ENCODE assay signal across 1 cellular context in the genomic region with DNA sequence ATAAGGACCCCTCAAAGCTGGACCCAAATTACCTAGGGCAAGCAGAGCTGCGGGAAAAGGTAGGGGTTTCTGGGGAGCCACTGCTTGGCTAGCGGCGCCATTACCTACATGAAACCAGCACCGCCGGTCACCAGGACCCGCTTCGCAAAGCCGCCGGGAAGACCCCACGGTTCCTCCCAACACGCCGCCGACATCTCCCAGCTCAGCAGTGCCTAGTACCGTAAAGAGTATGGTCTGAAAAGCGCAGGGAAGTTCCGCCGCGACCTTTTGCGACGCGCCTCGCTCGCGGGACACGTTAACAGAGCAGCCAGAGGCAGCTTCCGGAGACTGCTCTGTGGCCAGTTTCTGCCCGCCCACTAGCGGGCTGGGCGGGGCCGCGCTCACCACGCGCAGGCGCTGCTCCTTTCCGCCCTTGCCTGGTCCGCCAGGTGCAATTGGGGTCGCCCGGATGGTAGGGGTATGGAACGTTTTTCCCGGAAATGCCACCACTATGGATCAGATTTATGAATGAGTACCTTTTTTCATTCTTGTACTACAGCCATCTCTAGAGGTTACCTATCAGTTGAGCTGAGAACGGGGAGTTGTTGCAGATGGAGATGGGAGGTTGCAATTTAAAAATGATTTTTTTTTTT.
A peak's percentile ranks its signal among the peaks of the same experiment; 100 is the strongest.
TF ChIP-seq lines count a peak whose summit lies in the region.

A gene with protein sequence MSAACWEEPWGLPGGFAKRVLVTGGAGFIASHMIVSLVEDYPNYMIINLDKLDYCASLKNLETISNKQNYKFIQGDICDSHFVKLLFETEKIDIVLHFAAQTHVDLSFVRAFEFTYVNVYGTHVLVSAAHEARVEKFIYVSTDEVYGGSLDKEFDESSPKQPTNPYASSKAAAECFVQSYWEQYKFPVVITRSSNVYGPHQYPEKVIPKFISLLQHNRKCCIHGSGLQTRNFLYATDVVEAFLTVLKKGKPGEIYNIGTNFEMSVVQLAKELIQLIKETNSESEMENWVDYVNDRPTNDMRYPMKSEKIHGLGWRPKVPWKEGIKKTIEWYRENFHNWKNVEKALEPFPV (minus strand): TSS at position 210 of the 632 bp plus-strand sequence. CDS start 16 bp downstream, at position 194.

TF ChIP-seq in K562, 482 proteins besides CTCF, POLR2A, EP300 and RAD21 (continued from another document and continues in another):
- TF ChIP-seq, protein P1, sequence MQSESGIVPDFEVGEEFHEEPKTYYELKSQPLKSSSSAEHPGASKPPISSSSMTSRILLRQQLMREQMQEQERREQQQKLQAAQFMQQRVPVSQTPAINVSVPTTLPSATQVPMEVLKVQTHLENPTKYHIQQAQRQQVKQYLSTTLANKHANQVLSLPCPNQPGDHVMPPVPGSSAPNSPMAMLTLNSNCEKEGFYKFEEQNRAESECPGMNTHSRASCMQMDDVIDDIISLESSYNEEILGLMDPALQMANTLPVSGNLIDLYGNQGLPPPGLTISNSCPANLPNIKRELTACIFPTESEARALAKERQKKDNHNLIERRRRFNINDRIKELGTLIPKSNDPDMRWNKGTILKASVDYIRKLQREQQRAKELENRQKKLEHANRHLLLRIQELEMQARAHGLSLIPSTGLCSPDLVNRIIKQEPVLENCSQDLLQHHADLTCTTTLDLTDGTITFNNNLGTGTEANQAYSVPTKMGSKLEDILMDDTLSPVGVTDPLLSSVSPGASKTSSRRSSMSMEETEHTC (IDR thresholded peaks at IDR 0.05), result no peak
- TF ChIP-seq ZNF589 (CRISPR knock-in tag; IDR thresholded peaks at IDR 0.05; ENCODE audit: low read depth) (no peak), POLR2B (IDR thresholded peaks at IDR 0.05; ENCODE audit: low read depth, partially characterized antibody) (peak; percentile 85), NFATC3 (IDR thresholded peaks at IDR 0.05) (no peak), FOS (IDR thresholded peaks at IDR 0.05; ENCODE audit: extremely low read depth, insufficient read length) (no peak), SRSF3 (IDR thresholded peaks at IDR 0.05; ENCODE audit: insufficient read depth, low read length) (no peak), ZNF830 (CRISPR knock-in tag; IDR thresholded peaks at IDR 0.05) (no peak), ZEB2 (IDR thresholded peaks at IDR 0.05) (no peak), ZNF778 (CRISPR knock-in tag; IDR thresholded peaks at IDR 0.05) (no peak), ETV6 (IDR thresholded peaks at IDR 0.05; ENCODE audit: borderline replicate concordance in 1 of 2, low read depth in 2 of 2, low read length in 1 of 2) (no peak), ETV6 (CRISPR knock-in tag; IDR thresholded peaks at IDR 0.05; ENCODE audit: borderline replicate concordance) (no peak), ZNF217 (CRISPR knock-in tag; IDR thresholded peaks at IDR 0.05) (no peak), MBD2 (IDR thresholded peaks at IDR 0.05; ENCODE audit: borderline replicate concordance, low read depth) (peak; percentile 61; the same call in 1 of the 2 replicates), GTF2A2 (tag; IDR thresholded peaks at IDR 0.05) (no peak), HOXB6 (CRISPR knock-in tag; IDR thresholded peaks at IDR 0.05; ENCODE audit: borderline replicate concordance) (no peak), ZKSCAN1 (IDR thresholded peaks at IDR 0.05; ENCODE audit: low read depth, low read length) (no peak), HDAC6 (IDR thresholded peaks at IDR 0.05; ENCODE audit: low read depth, low read length) (no peak), CAMTA2 (CRISPR knock-in tag; conservative IDR thresholded peaks at IDR 0.05) (no peak), KDM2B (CRISPR knock-in tag; IDR thresholded peaks at IDR 0.05) (no peak), ATF7 (IDR thresholded peaks at IDR 0.05) (peak; percentile 43), ZNF121 (CRISPR knock-in tag; conservative IDR thresholded peaks at IDR 0.05) (0 out of 2 replicates have a peak, but pooled peaks have one; percentile 16), GABPB2 (CRISPR knock-in tag; conservative IDR thresholded peaks at IDR 0.05) (no peak), POLR2G (IDR thresholded peaks at IDR 0.05; ENCODE audit: low read depth, low read length) (peak; percentile 94), XRCC3 (IDR thresholded peaks at IDR 0.05) (no peak), ASH1L (IDR thresholded peaks at IDR 0.05; ENCODE audit: borderline replicate concordance, low read depth, partially characterized antibody) (no peak), FOXJ3 (CRISPR knock-in tag; IDR thresholded peaks at IDR 0.05) (no peak), FOXM1 (IDR thresholded peaks at IDR 0.05; ENCODE audit: low read depth) (no peak), FOXM1 (CRISPR knock-in tag; IDR thresholded peaks at IDR 0.05; ENCODE audit: low read depth) (no peak), NRF1 (conservative IDR thresholded peaks at IDR 0.05 in 1 of 2, IDR thresholded peaks at IDR 0.05 in 1 of 2) (peak; percentile 95 to 96), RAD51 (IDR thresholded peaks at IDR 0.05; ENCODE audit: borderline replicate concordance, low read depth) (no peak), BCOR (IDR thresholded peaks at IDR 0.05) (no peak), PHB2 (IDR thresholded peaks at IDR 0.05; ENCODE audit: low read depth) (no peak), BRD4 (IDR thresholded peaks at IDR 0.05) (no peak), ZNF785 (CRISPR knock-in tag; IDR thresholded peaks at IDR 0.05) (no peak), CREM (IDR thresholded peaks at IDR 0.05; ENCODE audit: low read depth) (peak; percentile 75), FOXK2 (conservative IDR thresholded peaks at IDR 0.05 in 1 of 2, IDR thresholded peaks at IDR 0.05 in 1 of 2; ENCODE audit: low read depth in 2 of 2) (no peak)
- TF ChIP-seq, protein P2, sequence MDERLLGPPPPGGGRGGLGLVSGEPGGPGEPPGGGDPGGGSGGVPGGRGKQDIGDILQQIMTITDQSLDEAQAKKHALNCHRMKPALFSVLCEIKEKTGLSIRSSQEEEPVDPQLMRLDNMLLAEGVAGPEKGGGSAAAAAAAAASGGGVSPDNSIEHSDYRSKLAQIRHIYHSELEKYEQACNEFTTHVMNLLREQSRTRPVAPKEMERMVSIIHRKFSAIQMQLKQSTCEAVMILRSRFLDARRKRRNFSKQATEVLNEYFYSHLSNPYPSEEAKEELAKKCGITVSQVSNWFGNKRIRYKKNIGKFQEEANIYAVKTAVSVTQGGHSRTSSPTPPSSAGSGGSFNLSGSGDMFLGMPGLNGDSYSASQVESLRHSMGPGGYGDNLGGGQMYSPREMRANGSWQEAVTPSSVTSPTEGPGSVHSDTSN (CRISPR knock-in tag; IDR thresholded peaks at IDR 0.05; ENCODE audit: low read depth), result no peak
- TF ChIP-seq, protein P2 (tag; conservative IDR thresholded peaks at IDR 0.05; ENCODE audit: low read depth), result no peak
- TF ChIP-seq, protein P3, sequence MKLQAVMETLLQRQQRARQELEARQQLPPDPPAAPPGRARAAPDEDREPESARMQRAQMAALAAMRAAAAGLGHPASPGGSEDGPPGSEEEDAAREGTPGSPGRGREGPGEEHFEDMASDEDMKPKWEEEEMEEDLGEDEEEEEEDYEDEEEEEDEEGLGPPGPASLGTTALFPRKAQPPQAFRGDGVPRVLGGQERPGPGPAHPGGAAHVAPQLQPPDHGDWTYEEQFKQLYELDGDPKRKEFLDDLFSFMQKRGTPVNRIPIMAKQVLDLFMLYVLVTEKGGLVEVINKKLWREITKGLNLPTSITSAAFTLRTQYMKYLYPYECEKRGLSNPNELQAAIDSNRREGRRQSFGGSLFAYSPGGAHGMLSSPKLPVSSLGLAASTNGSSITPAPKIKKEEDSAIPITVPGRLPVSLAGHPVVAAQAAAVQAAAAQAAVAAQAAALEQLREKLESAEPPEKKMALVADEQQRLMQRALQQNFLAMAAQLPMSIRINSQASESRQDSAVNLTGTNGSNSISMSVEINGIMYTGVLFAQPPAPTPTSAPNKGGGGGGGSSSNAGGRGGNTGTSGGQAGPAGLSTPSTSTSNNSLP (IDR thresholded peaks at IDR 0.05; ENCODE audit: borderline replicate concordance, low read depth, low read length), result no peak
- TF ChIP-seq, protein P4, sequence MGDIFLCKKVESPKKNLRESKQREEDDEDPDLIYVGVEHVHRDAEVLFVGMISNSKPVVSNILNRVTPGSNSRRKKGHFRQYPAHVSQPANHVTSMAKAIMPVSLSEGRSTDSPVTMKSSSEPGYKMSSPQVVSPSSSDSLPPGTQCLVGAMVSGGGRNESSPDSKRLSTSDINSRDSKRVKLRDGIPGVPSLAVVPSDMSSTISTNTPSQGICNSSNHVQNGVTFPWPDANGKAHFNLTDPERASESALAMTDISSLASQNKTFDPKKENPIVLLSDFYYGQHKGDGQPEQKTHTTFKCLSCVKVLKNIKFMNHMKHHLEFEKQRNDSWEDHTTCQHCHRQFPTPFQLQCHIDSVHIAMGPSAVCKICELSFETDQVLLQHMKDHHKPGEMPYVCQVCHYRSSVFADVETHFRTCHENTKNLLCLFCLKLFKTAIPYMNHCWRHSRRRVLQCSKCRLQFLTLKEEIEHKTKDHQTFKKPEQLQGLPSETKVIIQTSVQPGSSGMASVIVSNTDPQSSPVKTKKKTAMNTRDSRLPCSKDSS (IDR thresholded peaks at IDR 0.05; ENCODE audit: low read depth, partially characterized antibody), result no peak
- TF ChIP-seq, protein P5, sequence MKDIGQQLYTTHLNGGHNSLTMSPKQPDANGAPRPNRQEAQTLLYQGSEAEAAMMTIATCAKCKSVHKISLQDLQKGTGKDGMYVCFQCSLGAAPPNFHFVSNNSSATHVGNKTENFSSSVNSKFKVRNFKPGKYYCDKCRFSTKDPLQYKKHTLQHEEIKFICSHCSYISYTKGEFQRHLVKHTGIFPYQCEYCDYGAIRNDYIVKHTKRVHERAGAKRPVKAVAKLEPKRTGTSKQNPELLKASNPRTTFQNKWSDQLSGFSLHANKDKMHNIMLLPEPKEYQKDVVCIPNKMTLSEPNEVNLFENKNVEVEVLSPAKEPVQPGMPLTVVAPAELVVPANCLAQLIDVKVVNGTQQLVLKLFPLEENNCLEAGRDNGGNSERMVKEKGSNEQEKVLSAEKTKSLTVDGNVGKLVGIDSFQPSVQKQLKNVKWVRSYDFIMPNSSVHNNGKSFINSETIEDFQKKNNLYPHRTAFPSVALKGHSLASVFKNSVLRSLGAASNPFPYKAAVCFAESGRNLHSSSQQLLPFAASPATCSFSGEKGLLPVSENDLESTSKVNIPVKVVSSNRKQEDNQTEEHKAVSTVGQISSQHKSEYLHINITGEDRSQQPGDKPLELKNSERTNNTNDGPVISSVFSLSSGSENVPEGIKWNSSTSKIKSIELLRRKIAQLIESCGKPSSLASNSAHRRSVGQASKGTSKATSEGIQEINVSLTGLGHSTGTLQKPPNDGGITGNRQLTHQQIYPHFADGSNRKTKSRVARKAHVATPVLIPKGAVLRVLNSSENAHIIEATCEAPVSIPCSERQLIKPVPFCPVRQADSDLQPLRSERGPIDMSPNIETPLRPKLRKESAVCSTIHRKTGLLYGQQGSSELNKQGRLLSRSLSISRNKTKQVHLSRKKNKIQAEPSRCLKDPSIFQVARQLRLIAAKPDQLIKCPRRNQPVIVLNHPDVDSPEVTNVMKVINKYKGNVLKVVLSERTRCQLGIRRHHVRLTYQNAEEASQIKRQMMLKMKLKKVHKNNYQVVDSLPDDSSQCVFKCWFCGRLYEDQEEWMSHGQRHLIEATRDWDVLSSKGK (CRISPR knock-in tag; IDR thresholded peaks at IDR 0.05), result no peak
- TF ChIP-seq, protein P6, sequence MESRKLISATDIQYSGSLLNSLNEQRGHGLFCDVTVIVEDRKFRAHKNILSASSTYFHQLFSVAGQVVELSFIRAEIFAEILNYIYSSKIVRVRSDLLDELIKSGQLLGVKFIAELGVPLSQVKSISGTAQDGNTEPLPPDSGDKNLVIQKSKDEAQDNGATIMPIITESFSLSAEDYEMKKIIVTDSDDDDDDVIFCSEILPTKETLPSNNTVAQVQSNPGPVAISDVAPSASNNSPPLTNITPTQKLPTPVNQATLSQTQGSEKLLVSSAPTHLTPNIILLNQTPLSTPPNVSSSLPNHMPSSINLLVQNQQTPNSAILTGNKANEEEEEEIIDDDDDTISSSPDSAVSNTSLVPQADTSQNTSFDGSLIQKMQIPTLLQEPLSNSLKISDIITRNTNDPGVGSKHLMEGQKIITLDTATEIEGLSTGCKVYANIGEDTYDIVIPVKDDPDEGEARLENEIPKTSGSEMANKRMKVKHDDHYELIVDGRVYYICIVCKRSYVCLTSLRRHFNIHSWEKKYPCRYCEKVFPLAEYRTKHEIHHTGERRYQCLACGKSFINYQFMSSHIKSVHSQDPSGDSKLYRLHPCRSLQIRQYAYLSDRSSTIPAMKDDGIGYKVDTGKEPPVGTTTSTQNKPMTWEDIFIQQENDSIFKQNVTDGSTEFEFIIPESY (CRISPR knock-in tag; IDR thresholded peaks at IDR 0.05), result no peak
- TF ChIP-seq, protein P7, sequence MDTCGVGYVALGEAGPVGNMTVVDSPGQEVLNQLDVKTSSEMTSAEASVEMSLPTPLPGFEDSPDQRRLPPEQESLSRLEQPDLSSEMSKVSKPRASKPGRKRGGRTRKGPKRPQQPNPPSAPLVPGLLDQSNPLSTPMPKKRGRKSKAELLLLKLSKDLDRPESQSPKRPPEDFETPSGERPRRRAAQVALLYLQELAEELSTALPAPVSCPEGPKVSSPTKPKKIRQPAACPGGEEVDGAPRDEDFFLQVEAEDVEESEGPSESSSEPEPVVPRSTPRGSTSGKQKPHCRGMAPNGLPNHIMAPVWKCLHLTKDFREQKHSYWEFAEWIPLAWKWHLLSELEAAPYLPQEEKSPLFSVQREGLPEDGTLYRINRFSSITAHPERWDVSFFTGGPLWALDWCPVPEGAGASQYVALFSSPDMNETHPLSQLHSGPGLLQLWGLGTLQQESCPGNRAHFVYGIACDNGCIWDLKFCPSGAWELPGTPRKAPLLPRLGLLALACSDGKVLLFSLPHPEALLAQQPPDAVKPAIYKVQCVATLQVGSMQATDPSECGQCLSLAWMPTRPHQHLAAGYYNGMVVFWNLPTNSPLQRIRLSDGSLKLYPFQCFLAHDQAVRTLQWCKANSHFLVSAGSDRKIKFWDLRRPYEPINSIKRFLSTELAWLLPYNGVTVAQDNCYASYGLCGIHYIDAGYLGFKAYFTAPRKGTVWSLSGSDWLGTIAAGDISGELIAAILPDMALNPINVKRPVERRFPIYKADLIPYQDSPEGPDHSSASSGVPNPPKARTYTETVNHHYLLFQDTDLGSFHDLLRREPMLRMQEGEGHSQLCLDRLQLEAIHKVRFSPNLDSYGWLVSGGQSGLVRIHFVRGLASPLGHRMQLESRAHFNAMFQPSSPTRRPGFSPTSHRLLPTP (IDR thresholded peaks at IDR 0.05; ENCODE audit: borderline replicate concordance, extremely low read depth, insufficient read length), result no peak
